In genomic region chr12:286531-287300, GRCh38 we compare ENCODE assay signal across 24 cellular contexts. TPM values are rescaled to one million over a fixed set of nuclear protein-coding genes. Genes with fewer than 3 reads are reported as not detected.
DNase-seq lines count a peak whose midpoint lies in the region; ATAC-seq, FAIRE-seq and TF ChIP-seq lines count a peak whose summit lies in the region.
"Had no signal": no experiment of that assay in that cellular context is flagged by ENCODE, and none has a peak within 500 bp of the region (broad histone marks: within the 10 kb centered on the region; RNA-seq: fewer than 3 reads in every experiment).

No MANE protein-coding gene starts in this region.

- FAIRE-seq in GM12891 (lab: Jason Lieb, UNC): peak; percentile 58
- FAIRE-seq: A204.1, G401.6, keratinocyte had no signal

- TF ChIP-seq CTCF in activated CD8-positive, alpha-beta T cell treated with anti-CD3 and anti-CD28 coated beads for 36 hours (IDR thresholded peaks at IDR 0.05): no peak

- DNase-seq in activated CD8-positive, alpha-beta T cell treated with anti-CD3 and anti-CD28 coated beads for 36 hours: no peak
- DNase-seq in activated CD8-positive, alpha-beta T cell treated with anti-CD3 and anti-CD28 coated beads, Interleukin-2, amount 10 ng/mL, durations not matched to agents 7 days and 5 days: no peak
- no peak for DNase-seq in GM12891 (ENCODE audit: insufficient read length, low spot score)
- no peak for DNase-seq in activated T-helper 2 cell treated with anti-CD3 and anti-CD28 coated beads, Interferon-gamma antibody, Interleukin-2, Interleukin-4, amounts not matched to agents 10 μg/mL and 5 μg/mL and 100 μg/mL, durations not matched to agents 14 hours and 24 hours and 36 hours (ENCODE audit: low spot score)
- peak; percentile 5 to 72 for DNase-seq in stimulated activated effector memory CD8-positive, alpha-beta T cell treated with anti-CD3 and anti-CD28 coated beads, Interleukin-12 subunit alpha, Interleukin-12 subunit beta, amount 100 ng/mL, for 72 hours (ENCODE audit: low spot score in 2 of 2)
- DNase-seq in cerebellar nuclear complex (lab: John Stamatoyannopoulos, UW): no peak
- DNase-seq in amniotic stem cell (lab: John Stamatoyannopoulos, UW): no peak
- DNase-seq: activated naive CD8-positive, alpha-beta T cell treated with anti-CD3 and anti-CD28 coated beads, Interleukin-2, amount 10 ng/mL, durations not matched to agents 7 days and 5 days; AML-193; HCEC 1CT; left ventricle myocardium superior; NCI-H1105; NCI-H187 treated with DMSO at 0.1 percent for 48 hours; NCI-H526 treated with DMSO at 0.1 percent for 48 hours; nucleus accumbens; PC-9; stimulated activated naive CD4-positive, alpha-beta T cell treated with Interleukin-2 at 50 U/mL for 16 hours had no signal

- H3K27ac Mint-ChIP-seq in activated CD8-positive, alpha-beta T cell treated with anti-CD3 and anti-CD28 coated beads for 36 hours: peak overlapping the region; percentile 69
- H3K27ac Mint-ChIP-seq in activated CD8-positive, alpha-beta T cell treated with anti-CD3 and anti-CD28 coated beads, Interleukin-2, amount 10 ng/mL, durations not matched to agents 7 days and 5 days: no peak overlapping the region
- peak overlapping the region; percentile 68 for H3K27ac Mint-ChIP-seq in activated T-helper 2 cell treated with anti-CD3 and anti-CD28 coated beads, Interferon-gamma antibody, Interleukin-2, Interleukin-4, amounts not matched to agents 10 μg/mL and 5 μg/mL and 100 μg/mL, durations not matched to agents 14 hours and 24 hours and 36 hours
- H3K27ac Mint-ChIP-seq in stimulated activated effector memory CD8-positive, alpha-beta T cell treated with anti-CD3 and anti-CD28 coated beads, Interleukin-12 subunit alpha, Interleukin-12 subunit beta, amount 100 ng/mL, for 72 hours: peak overlapping the region; percentile 89
- H3K27ac Mint-ChIP-seq: activated naive CD8-positive, alpha-beta T cell treated with anti-CD3 and anti-CD28 coated beads, Interleukin-2, amount 10 ng/mL, durations not matched to agents 7 days and 5 days had no signal

- H3K4me3 Mint-ChIP-seq in activated CD8-positive, alpha-beta T cell treated with anti-CD3 and anti-CD28 coated beads for 36 hours: no peak overlapping the region
- no peak overlapping the region for H3K4me3 Mint-ChIP-seq in activated CD8-positive, alpha-beta T cell treated with anti-CD3 and anti-CD28 coated beads, Interleukin-2, amount 10 ng/mL, durations not matched to agents 7 days and 5 days
- H3K4me3 Mint-ChIP-seq in activated T-helper 2 cell treated with anti-CD3 and anti-CD28 coated beads, Interferon-gamma antibody, Interleukin-2, Interleukin-4, amounts not matched to agents 10 μg/mL and 5 μg/mL and 100 μg/mL, durations not matched to agents 14 hours and 24 hours and 36 hours (ENCODE audit: low read depth): no peak overlapping the region
- H3K4me3 Mint-ChIP-seq in stimulated activated effector memory CD8-positive, alpha-beta T cell treated with anti-CD3 and anti-CD28 coated beads, Interleukin-12 subunit alpha, Interleukin-12 subunit beta, amount 100 ng/mL, for 72 hours: peak overlapping the region; percentile 49
- H3K4me3 Mint-ChIP-seq: activated naive CD8-positive, alpha-beta T cell treated with anti-CD3 and anti-CD28 coated beads, Interleukin-2, amount 10 ng/mL, durations not matched to agents 7 days and 5 days had no signal

- TF ChIP-seq POLR2A in GM12891 (IDR thresholded peaks at IDR 0.05; ENCODE audit: low read depth, low read length): no peak

- POLR2A ChIA-PET in activated CD8-positive, alpha-beta T cell treated with anti-CD3 and anti-CD28 coated beads for 36 hours (lab: Charles Lee): interaction anchor here (0.7 kb wide), 1 partner anchor 9 kb away, joined by 3 read pairs; no protein-coding TSS in a partner anchor
- POLR2A ChIA-PET in activated CD8-positive, alpha-beta T cell treated with anti-CD3 and anti-CD28 coated beads, Interleukin-2, amount 10 ng/mL, durations not matched to agents 7 days and 5 days (lab: Charles Lee): no interaction called here

- peaks cover 23% of the 10 kb centered on the region for H3K4me1 Mint-ChIP-seq in activated CD8-positive, alpha-beta T cell treated with anti-CD3 and anti-CD28 coated beads for 36 hours (ENCODE audit: low read depth)
- H3K4me1 Mint-ChIP-seq in activated CD8-positive, alpha-beta T cell treated with anti-CD3 and anti-CD28 coated beads, Interleukin-2, amount 10 ng/mL, durations not matched to agents 7 days and 5 days (ENCODE audit: low read depth): peaks cover 2% of the 10 kb centered on the region
- H3K4me1 Mint-ChIP-seq in activated T-helper 2 cell treated with anti-CD3 and anti-CD28 coated beads, Interferon-gamma antibody, Interleukin-2, Interleukin-4, amounts not matched to agents 10 μg/mL and 5 μg/mL and 100 μg/mL, durations not matched to agents 14 hours and 24 hours and 36 hours (ENCODE audit: low read depth): peaks cover 24% of the 10 kb centered on the region
- H3K4me1 Mint-ChIP-seq in stimulated activated effector memory CD8-positive, alpha-beta T cell treated with anti-CD3 and anti-CD28 coated beads, Interleukin-12 subunit alpha, Interleukin-12 subunit beta, amount 100 ng/mL, for 72 hours: peaks cover 59% of the 10 kb centered on the region

- intact Hi-C loops in activated CD8-positive, alpha-beta T cell treated with anti-CD3 and anti-CD28 coated beads for 36 hours (cut with micrococcal nuclease): no loop called here
- intact Hi-C loops in activated T-helper 2 cell treated with anti-CD3 and anti-CD28 coated beads, Interferon-gamma antibody, Interleukin-2, Interleukin-4, amounts not matched to agents 10 μg/mL and 5 μg/mL and 100 μg/mL, durations not matched to agents 14 hours and 24 hours and 36 hours (cut with micrococcal nuclease): no loop called here

- ATAC-seq in activated CD8-positive, alpha-beta T cell treated with anti-CD3 and anti-CD28 coated beads for 36 hours: peak; percentile 70
- no peak for ATAC-seq in activated CD8-positive, alpha-beta T cell treated with anti-CD3 and anti-CD28 coated beads, Interleukin-2, amount 10 ng/mL, durations not matched to agents 7 days and 5 days
- ATAC-seq in stimulated activated effector memory CD8-positive, alpha-beta T cell treated with anti-CD3 and anti-CD28 coated beads, Interleukin-12 subunit alpha, Interleukin-12 subunit beta, amount 100 ng/mL, for 72 hours: peak; percentile 94
- ATAC-seq in HG03354 (IDR thresholded peaks at IDR 0.05; ENCODE audit: poor library complexity, severe bottlenecking, unreplicated experiment): no peak
- ATAC-seq: left ventricle myocardium superior, Right ventricle myocardium inferior, SK-N-SH treated with all-trans-retinoic acid at 6 μM for 48 hours had no signal

- peaks cover 53% of the 10 kb centered on the region for H3K36me3 Mint-ChIP-seq in activated CD8-positive, alpha-beta T cell treated with anti-CD3 and anti-CD28 coated beads for 36 hours (ENCODE audit: low read depth)
- H3K36me3 Mint-ChIP-seq in activated CD8-positive, alpha-beta T cell treated with anti-CD3 and anti-CD28 coated beads, Interleukin-2, amount 10 ng/mL, durations not matched to agents 7 days and 5 days (ENCODE audit: low read depth): peaks cover 61% of the 10 kb centered on the region
- H3K36me3 Mint-ChIP-seq in activated T-helper 2 cell treated with anti-CD3 and anti-CD28 coated beads, Interferon-gamma antibody, Interleukin-2, Interleukin-4, amounts not matched to agents 10 μg/mL and 5 μg/mL and 100 μg/mL, durations not matched to agents 14 hours and 24 hours and 36 hours (ENCODE audit: low read depth): peaks cover 71% of the 10 kb centered on the region
- H3K36me3 Mint-ChIP-seq in stimulated activated effector memory CD8-positive, alpha-beta T cell treated with anti-CD3 and anti-CD28 coated beads, Interleukin-12 subunit alpha, Interleukin-12 subunit beta, amount 100 ng/mL, for 72 hours: peaks cover 89% of the 10 kb centered on the region

- H3K27me3 Mint-ChIP-seq in activated CD8-positive, alpha-beta T cell treated with anti-CD3 and anti-CD28 coated beads for 36 hours: no peaks in the 10 kb centered on the region
- no peaks in the 10 kb centered on the region for H3K27me3 Mint-ChIP-seq in activated CD8-positive, alpha-beta T cell treated with anti-CD3 and anti-CD28 coated beads, Interleukin-2, amount 10 ng/mL, durations not matched to agents 7 days and 5 days (ENCODE audit: low read depth)
- H3K27me3 Mint-ChIP-seq in activated T-helper 2 cell treated with anti-CD3 and anti-CD28 coated beads, Interferon-gamma antibody, Interleukin-2, Interleukin-4, amounts not matched to agents 10 μg/mL and 5 μg/mL and 100 μg/mL, durations not matched to agents 14 hours and 24 hours and 36 hours (ENCODE audit: low read depth): no peaks in the 10 kb centered on the region
- H3K27me3 Mint-ChIP-seq: activated naive CD8-positive, alpha-beta T cell treated with anti-CD3 and anti-CD28 coated beads, Interleukin-2, amount 10 ng/mL, durations not matched to agents 7 days and 5 days had no signal

- CTCF ChIA-PET in activated CD8-positive, alpha-beta T cell treated with anti-CD3 and anti-CD28 coated beads for 36 hours (lab: Charles Lee): interaction anchor here (1.4 to 1.5 kb wide), 2 partner anchors 12 to 67 kb away, joined by 4 read pairs; no protein-coding TSS in a partner anchor
- CTCF ChIA-PET in activated CD8-positive, alpha-beta T cell treated with anti-CD3 and anti-CD28 coated beads, Interleukin-2, amount 10 ng/mL, durations not matched to agents 7 days and 5 days (lab: Charles Lee): interaction anchor here (2.5 kb wide), 1 partner anchor 67 kb away, joined by 6 read pairs; no protein-coding TSS in a partner anchor

- no peaks in the 10 kb centered on the region for H3K9me3 Mint-ChIP-seq in activated CD8-positive, alpha-beta T cell treated with anti-CD3 and anti-CD28 coated beads for 36 hours
- no peaks in the 10 kb centered on the region for H3K9me3 Mint-ChIP-seq in activated CD8-positive, alpha-beta T cell treated with anti-CD3 and anti-CD28 coated beads, Interleukin-2, amount 10 ng/mL, durations not matched to agents 7 days and 5 days (ENCODE audit: insufficient read depth)
- no peaks in the 10 kb centered on the region for H3K9me3 Mint-ChIP-seq in activated T-helper 2 cell treated with anti-CD3 and anti-CD28 coated beads, Interferon-gamma antibody, Interleukin-2, Interleukin-4, amounts not matched to agents 10 μg/mL and 5 μg/mL and 100 μg/mL, durations not matched to agents 14 hours and 24 hours and 36 hours
- no peaks in the 10 kb centered on the region for H3K9me3 Mint-ChIP-seq in stimulated activated effector memory CD8-positive, alpha-beta T cell treated with anti-CD3 and anti-CD28 coated beads, Interleukin-12 subunit alpha, Interleukin-12 subunit beta, amount 100 ng/mL, for 72 hours
- H3K9me3 Mint-ChIP-seq: activated naive CD8-positive, alpha-beta T cell treated with anti-CD3 and anti-CD28 coated beads, Interleukin-2, amount 10 ng/mL, durations not matched to agents 7 days and 5 days had no signal

RNA-seq across cellular contexts. Expression of gene SLC6A13, which starts 24.1 kb away (rescaled TPM):
- total RNA-seq in activated CD8-positive, alpha-beta T cell treated with anti-CD3 and anti-CD28 coated beads for 36 hours: not detected
- under 1 TPM in 1 of 2 experiments, not detected in 1; 0.26 TPM for total RNA-seq in activated CD8-positive, alpha-beta T cell treated with anti-CD3 and anti-CD28 coated beads, Interleukin-2, amount 10 ng/mL, durations not matched to agents 7 days and 5 days
- polyA plus RNA-seq in GM12891 (2012; ENCODE audit: low read depth, missing spikeins): 1.2 TPM
- total RNA-seq in activated T-helper 2 cell treated with anti-CD3 and anti-CD28 coated beads, Interferon-gamma antibody, Interleukin-2, Interleukin-4, amounts not matched to agents 10 μg/mL and 5 μg/mL and 100 μg/mL, durations not matched to agents 14 hours and 24 hours and 36 hours: 0.18 and 0.21 TPM in 2 replicates
- total RNA-seq: HT-29, PC-9 had no signal

Comparison
In these comparisons a context has a peak if more than half of its experiments do, and no peak if none do; other contexts are left out.
1. ATAC-seq: peak in activated CD8-positive, alpha-beta T cell treated with anti-CD3 and anti-CD28 coated beads for 36 hours (single experiment) and stimulated activated effector memory CD8-positive, alpha-beta T cell treated with anti-CD3 and anti-CD28 coated beads, Interleukin-12 subunit alpha, Interleukin-12 subunit beta, amount 100 ng/mL, for 72 hours (single experiment); none in activated CD8-positive, alpha-beta T cell treated with anti-CD3 and anti-CD28 coated beads, Interleukin-2, amount 10 ng/mL, durations not matched to agents 7 days and 5 days (single experiment) and HG03354 (single experiment).
2. DNase-seq: peak in stimulated activated effector memory CD8-positive, alpha-beta T cell treated with anti-CD3 and anti-CD28 coated beads, Interleukin-12 subunit alpha, Interleukin-12 subunit beta, amount 100 ng/mL, for 72 hours (2 of 2); none in activated CD8-positive, alpha-beta T cell treated with anti-CD3 and anti-CD28 coated beads for 36 hours (single experiment), activated CD8-positive, alpha-beta T cell treated with anti-CD3 and anti-CD28 coated beads, Interleukin-2, amount 10 ng/mL, durations not matched to agents 7 days and 5 days (single experiment), GM12891 (single experiment), activated T-helper 2 cell treated with anti-CD3 and anti-CD28 coated beads, Interferon-gamma antibody, Interleukin-2, Interleukin-4, amounts not matched to agents 10 μg/mL and 5 μg/mL and 100 μg/mL, durations not matched to agents 14 hours and 24 hours and 36 hours (single experiment), cerebellar nuclear complex (0 of 2) and amniotic stem cell (single experiment).